In the genomic region with DNA sequence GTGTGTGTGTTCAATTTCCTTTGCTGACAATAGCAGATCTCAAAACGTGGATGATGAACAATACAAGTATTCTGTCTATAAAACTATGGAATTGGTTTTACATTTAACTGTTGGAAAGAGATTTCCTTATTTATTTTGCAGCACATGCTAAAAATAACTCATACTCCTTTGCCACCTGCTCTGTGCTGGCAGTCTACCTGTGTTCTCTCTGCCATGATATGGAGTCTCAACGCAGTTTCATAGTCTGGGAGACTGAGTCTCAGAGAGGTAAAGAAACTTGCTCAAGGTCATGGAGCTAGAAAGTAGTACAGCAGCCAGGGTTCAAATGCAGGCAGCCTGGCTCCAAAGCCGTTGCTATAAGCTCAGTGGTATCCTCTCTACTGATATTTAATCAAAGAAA, we compare ENCODE assay signal across 23 cellular contexts.
A peak's percentile ranks its signal among the peaks of the same experiment; 100 is the strongest.
DNase-seq lines count a peak whose midpoint lies in the region; ATAC-seq and TF ChIP-seq lines count a peak whose summit lies in the region.
"Had no signal": no experiment of that assay in that cellular context is flagged by ENCODE, and none has a peak within 500 bp of the region (broad histone marks: within the 10 kb centered on the region; RNA-seq: fewer than 3 reads in every experiment).

No MANE protein-coding gene starts in this region.

- TF ChIP-seq CTCF in VCaP (conservative IDR thresholded peaks at IDR 0.05) (no peak), mucosa of descending colon (IDR thresholded peaks at IDR 0.05) (no peak)

- no peaks in the 10 kb centered on the region for H3K36me3 ChIP-seq in mucosa of descending colon (ENCODE audit: low read depth)
- H3K36me3 ChIP-seq: BE2C, BLaER1 had no signal

- peak; percentile 15 for ATAC-seq in mucosa of descending colon
- no peak for ATAC-seq in HG03432 (IDR thresholded peaks at IDR 0.05; ENCODE audit: unreplicated experiment)

- DNase-seq in G401 (ENCODE audit: low spot score) = peak; percentile 27
- peak; percentile 24 for DNase-seq in cerebellum (ENCODE audit: low spot score)
- DNase-seq in mucosa of descending colon = no peak
- DNase-seq in activated effector memory CD4-positive, alpha-beta T cell treated with Interleukin-2 at 50 U/mL for 16 hours = no peak
- no peak for DNase-seq in OCI-M1 (lab: John Stamatoyannopoulos, UW)
- no peak for DNase-seq in stimulated activated CD4-positive, alpha-beta T cell treated with anti-CD3 and anti-CD28 coated beads, Interleukin-15, amount 100 ng/mL, for 24 hours
- DNase-seq: 8988T; ACHN; BE2C; C1 segment of cervical spinal cord; CD4-positive, alpha-beta memory T cell; CD4-positive, CD25-positive, alpha-beta regulatory T cell; CD8-positive, alpha-beta memory T cell; COR-L47; DMS 273 treated with DMSO at 0.1 percent for 48 hours; DMS153; DMS79; DND-41; EL; GF-D8 had no signal

- H3K4me1 ChIP-seq in mucosa of descending colon (ENCODE audit: low read depth) = no peaks in the 10 kb centered on the region
- H3K4me1 ChIP-seq: BE2C had no signal

- H3K4me3 ChIP-seq in mucosa of descending colon = no peak overlapping the region
- H3K4me3 ChIP-seq: BLaER1 had no signal

- no peaks in the 10 kb centered on the region for H3K9me3 ChIP-seq in mucosa of descending colon
- H3K9me3 ChIP-seq: BE2C had no signal

- intact Hi-C loops in mucosa of descending colon (cut with DNase I, micrococcal nuclease) = no loop called here

- in situ Hi-C loops in G401 (cut with HindIII; ENCODE audit: low sequenced_read_pairs) = no loop called here

- peak overlapping the region; percentile 50 for H3K27ac ChIP-seq in VCaP
- H3K27ac ChIP-seq: BLaER1 had no signal

Comparison
In these comparisons a context has a peak if more than half of its experiments do, and no peak if none do; other contexts are left out.
1. DNase-seq: peak in G401 (single experiment) and cerebellum (single experiment); none in mucosa of descending colon (0 of 3), activated effector memory CD4-positive, alpha-beta T cell treated with Interleukin-2 at 50 U/mL for 16 hours (single experiment), OCI-M1 (single experiment) and stimulated activated CD4-positive, alpha-beta T cell treated with anti-CD3 and anti-CD28 coated beads, Interleukin-15, amount 100 ng/mL, for 24 hours (single experiment).